8 cellular contexts compared by ENCODE assay signal in the genomic region with DNA sequence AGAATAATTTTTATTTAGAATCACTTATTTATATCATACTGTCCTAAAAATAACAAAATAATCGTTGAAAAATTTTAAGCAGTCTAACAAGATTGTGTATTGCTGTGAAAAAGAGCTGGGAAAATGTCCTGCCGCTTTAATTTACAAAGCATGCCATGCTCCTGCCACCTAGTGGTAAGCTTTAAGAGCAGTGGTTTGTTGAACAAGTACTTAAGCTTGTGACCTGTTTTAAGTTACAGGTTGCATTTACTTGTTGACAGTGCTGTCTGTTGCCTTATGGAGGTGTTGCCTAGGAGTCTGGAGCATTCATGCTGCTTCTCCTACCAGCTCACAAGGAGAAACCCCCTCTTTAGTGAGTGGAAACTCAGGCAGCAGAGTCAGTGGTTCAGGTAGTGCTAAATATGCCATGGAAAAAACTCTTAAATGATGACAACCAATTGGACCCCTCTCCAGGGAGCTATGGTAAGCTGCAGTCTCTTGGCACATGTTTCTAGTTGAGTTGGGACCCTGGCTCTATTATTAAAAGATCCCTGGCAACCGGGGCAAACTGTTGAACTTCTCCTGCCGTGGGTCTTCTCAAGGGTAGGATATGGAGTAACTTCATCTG.
DNase-seq lines count a peak whose midpoint lies in the region; ATAC-seq and TF ChIP-seq lines count a peak whose summit lies in the region.

No MANE protein-coding gene starts in this region.

- no peaks in the 10 kb centered on the region for H3K79me2 ChIP-seq in KMS-11 (ENCODE audit: insufficient read depth, low read depth)

- H3K36me3 ChIP-seq in KMS-11 (ENCODE audit: insufficient read depth) (no peaks in the 10 kb centered on the region), right lobe of liver (peaks cover 0 to 6% (median 0%) of the 10 kb centered on the region in 4 donors), uterus (no peaks in the 10 kb centered on the region)

- intact Hi-C loops in right lobe of liver (cut with DNase I) (loop anchor here (10.0 kb wide), 2 partner anchors 174 to 214 kb away; no protein-coding TSS in a partner anchor), uterus (cut with DNase I; ENCODE audit: low total_unique reads) (loop anchor here (10.0 kb wide), 1 partner anchor 214 kb away; no protein-coding TSS in a partner anchor)

- no peak for TF ChIP-seq POLR2A in right lobe of liver (IDR thresholded peaks at IDR 0.05)
- TF ChIP-seq POLR2A in uterus (IDR thresholded peaks at IDR 0.05) = no peak

- no peak overlapping the region for H3K4me3 ChIP-seq in KMS-11 (IDR thresholded peaks at IDR 0.05; ENCODE audit: insufficient read depth, low read depth, low read length)
- no peak overlapping the region for H3K4me3 ChIP-seq in right lobe of liver
- H3K4me3 ChIP-seq in uterus = no peak overlapping the region

- H3K27ac ChIP-seq in KMS-11 (no peak overlapping the region), right lobe of liver (no peak overlapping the region), uterus (no peak overlapping the region)

- peak; percentile 72 for TF ChIP-seq CTCF in KMS-11 (conservative IDR thresholded peaks at IDR 0.05; ENCODE audit: low read depth, low read length)
- peak; percentile 86 to 90 (median 90) for TF ChIP-seq CTCF in right lobe of liver (IDR thresholded peaks at IDR 0.05)
- peak; percentile 70 to 82 (median 75) for TF ChIP-seq CTCF in uterus (IDR thresholded peaks at IDR 0.05)

- WGBS in right lobe of liver (ENCODE audit: insufficient coverage, low coverage, low lambda C conversion rate, missing lambda C conversion rate) = 0% methylated on average over 2 of the region's 4 CpGs

- H3K4me1 ChIP-seq in KMS-11 (ENCODE audit: low read depth, poor library complexity, severe bottlenecking) (no peaks in the 10 kb centered on the region), right lobe of liver (peaks cover 0 to 16% (median 0%) of the 10 kb centered on the region in 4 donors), uterus (no peaks in the 10 kb centered on the region)

- DNase-seq in NCI-H82 (lab: John Stamatoyannopoulos, UW) (peak; percentile 79), NCI-H82 treated with DMSO at 0.1 percent for 48 hours (lab: John Stamatoyannopoulos, UW; ENCODE audit: unreplicated experiment) (no peak), SIG-M5 treated with dmso at 0.1 percent for 504 hours (lab: John Stamatoyannopoulos, UW; ENCODE audit: unreplicated experiment) (peak; percentile 73), cerebellum (ENCODE audit: low spot score) (peak; percentile 35), right lobe of liver (no peak), uterus (no peak), NK-92 (lab: John Stamatoyannopoulos, UW; ENCODE audit: unreplicated experiment) (no peak)

- no peak overlapping the region for H2AFZ ChIP-seq in KMS-11 (ENCODE audit: low read depth)

- H3K9me3 ChIP-seq in right lobe of liver (no peaks in the 10 kb centered on the region), uterus (no peaks in the 10 kb centered on the region)

- H3K27me3 ChIP-seq in KMS-11 (ENCODE audit: insufficient read depth, low read depth) (no peaks in the 10 kb centered on the region), right lobe of liver (no peaks in the 10 kb centered on the region), uterus (no peaks in the 10 kb centered on the region)

- peak; percentile 71 to 76 (median 72) for ATAC-seq in right lobe of liver

- H3K9ac ChIP-seq in KMS-11 = no peak overlapping the region

- H4K20me1 ChIP-seq in KMS-11 (ENCODE audit: insufficient read depth) = no peaks in the 10 kb centered on the region

- no peak overlapping the region for H3K4me2 ChIP-seq in KMS-11

Comparison
In these comparisons a context has a peak if more than half of its experiments do, and no peak if none do; other contexts are left out.
1. DNase-seq: peak in NCI-H82 (single experiment), SIG-M5 treated with dmso at 0.1 percent for 504 hours (single experiment) and cerebellum (single experiment); none in NCI-H82 treated with DMSO at 0.1 percent for 48 hours (single experiment), right lobe of liver (0 of 3), uterus (0 of 2) and NK-92 (single experiment).
2. Peak in every context shown above with its lines, with median percentiles within 50 percentile points of each other: CTCF ChIP-seq.